ENCODE assay signal across 8 cellular contexts in genomic region chr10:126904807-126905686, GRCh38. TPM values are rescaled to one million over a fixed set of nuclear protein-coding genes. Genes with fewer than 3 reads are reported as not detected.
DNase-seq lines count a peak whose midpoint lies in the region; ATAC-seq and TF ChIP-seq lines count a peak whose summit lies in the region.

Gene DOCK1, plus strand, starts transcription at chr10:126905428. Its CDS starts 90 bp downstream, at chr10:126905518.

- no peak within 1 kb of the TSS for H3K4me2 ChIP-seq in neural cell (ENCODE audit: low read length)

- TF ChIP-seq RAD21 in neural cell (conservative IDR thresholded peaks at IDR 0.05): peak; percentile 57

- H3K4me1 ChIP-seq in A673 (ENCODE audit: insufficient read depth, low read length, poor library complexity, severe bottlenecking) (peaks cover 13% of the 10 kb centered on the region), HEK293 (ENCODE audit: control insufficient read depth, insufficient read depth, low read length) (peaks cover 4% of the 10 kb centered on the region; the same call in 1 of the 2 replicates)

- peak within 1 kb of the TSS; percentile 38 for H3K27ac ChIP-seq in A673 (ENCODE audit: low read depth, low read length, poor library complexity, severe bottlenecking)
- peak within 1 kb of the TSS; percentile 77; the same call in 1 of the 2 replicates for H3K27ac ChIP-seq in HEK293 (ENCODE audit: extremely low read depth, low read depth, low read length)
- H3K27ac ChIP-seq in neural cell (ENCODE audit: low read length): no peak within 1 kb of the TSS

- H3K27me3 ChIP-seq in A673 (replicated peaks; ENCODE audit: insufficient read depth, low read depth, low read length, poor library complexity): no peaks in the 10 kb centered on the region
- peaks cover 27% of the 10 kb centered on the region for H3K27me3 ChIP-seq in neural cell (ENCODE audit: insufficient read depth, low read depth, low read length)

- H3K27ac Mint-ChIP-seq in activated T-helper 2 cell treated with anti-CD3 and anti-CD28 coated beads, Interferon-gamma antibody, Interleukin-2, Interleukin-4, amounts not matched to agents 10 μg/mL and 5 μg/mL and 100 μg/mL, durations not matched to agents 14 hours and 24 hours and 36 hours: no peak within 1 kb of the TSS

- peak; percentile 84 for DNase-seq in A673 (ENCODE audit: low spot score)
- DNase-seq in activated T-helper 2 cell treated with anti-CD3 and anti-CD28 coated beads, Interferon-gamma antibody, Interleukin-2, Interleukin-4, amounts not matched to agents 10 μg/mL and 5 μg/mL and 100 μg/mL, durations not matched to agents 14 hours and 24 hours and 36 hours (ENCODE audit: low spot score): no peak
- peak; percentile 4 for DNase-seq in germinal center (ENCODE audit: low spot score)

- no peaks in the 10 kb centered on the region for H4K20me1 ChIP-seq in neural cell (ENCODE audit: insufficient read depth)

- H3K36me3 Mint-ChIP-seq in activated T-helper 2 cell treated with anti-CD3 and anti-CD28 coated beads, Interferon-gamma antibody, Interleukin-2, Interleukin-4, amounts not matched to agents 10 μg/mL and 5 μg/mL and 100 μg/mL, durations not matched to agents 14 hours and 24 hours and 36 hours (ENCODE audit: low read depth): no peaks in the 10 kb centered on the region

- peak within 1 kb of the TSS; percentile 26 for H3K9ac ChIP-seq in neural cell (ENCODE audit: low read length)

- intact Hi-C loops in A673 (cut with micrococcal nuclease; ENCODE audit: unreplicated experiment): no loop called here
- intact Hi-C loops in activated T-helper 2 cell treated with anti-CD3 and anti-CD28 coated beads, Interferon-gamma antibody, Interleukin-2, Interleukin-4, amounts not matched to agents 10 μg/mL and 5 μg/mL and 100 μg/mL, durations not matched to agents 14 hours and 24 hours and 36 hours (cut with micrococcal nuclease): no loop called here

- ATAC-seq in HG03139 (IDR thresholded peaks at IDR 0.05; ENCODE audit: unreplicated experiment) (no peak), GM19351 (IDR thresholded peaks at IDR 0.05; ENCODE audit: unreplicated experiment) (no peak), HG03442 (IDR thresholded peaks at IDR 0.05; ENCODE audit: unreplicated experiment) (no peak)

- H2AFZ ChIP-seq in neural cell (ENCODE audit: low read depth, low read length): no peak within 1 kb of the TSS

- no peak for TF ChIP-seq CTCF in A673 (conservative IDR thresholded peaks at IDR 0.05; ENCODE audit: low read depth, low read length)
- no peak for TF ChIP-seq CTCF in HEK293 (tag by site-specific recombination; IDR thresholded peaks at IDR 0.05)
- no peak for TF ChIP-seq CTCF in neural cell (IDR thresholded peaks at IDR 0.05; ENCODE audit: poor library complexity, severe bottlenecking)

- POLR2A ChIA-PET in A673 (lab: Charles Lee; ENCODE audit: low non-redundant PET) (no interaction called here), HEK293 (lab: Yijun Ruan, JAX) (no interaction called here)

- H3K79me2 ChIP-seq in neural cell (replicated peaks; ENCODE audit: insufficient read depth, low read length): no peaks in the 10 kb centered on the region

- H3K27me3 Mint-ChIP-seq in activated T-helper 2 cell treated with anti-CD3 and anti-CD28 coated beads, Interferon-gamma antibody, Interleukin-2, Interleukin-4, amounts not matched to agents 10 μg/mL and 5 μg/mL and 100 μg/mL, durations not matched to agents 14 hours and 24 hours and 36 hours (ENCODE audit: low read depth): peaks cover 18% of the 10 kb centered on the region

- CTCF ChIA-PET in A673 (lab: Charles Lee): interaction anchor here (0.6 kb wide), 1 partner anchor 9 kb away, joined by 3 read pairs; no protein-coding TSS in a partner anchor
- CTCF ChIA-PET in HEK293 (lab: Yijun Ruan, JAX): no interaction called here

- peak within 1 kb of the TSS; percentile 72 for H3K4me3 Mint-ChIP-seq in activated T-helper 2 cell treated with anti-CD3 and anti-CD28 coated beads, Interferon-gamma antibody, Interleukin-2, Interleukin-4, amounts not matched to agents 10 μg/mL and 5 μg/mL and 100 μg/mL, durations not matched to agents 14 hours and 24 hours and 36 hours (ENCODE audit: low read depth)

- no TSS peak for BruUV-seq in A673 (replicated peaks; lab: Mats Ljungman, UMichigan)

- H3K9me2 ChIP-seq in neural cell (ENCODE audit: insufficient read depth, low read length): no peaks in the 10 kb centered on the region

- peak; percentile 16 for TF ChIP-seq EP300 in neural cell (conservative IDR thresholded peaks at IDR 0.05; ENCODE audit: poor library complexity, severe bottlenecking)

- H3K4me1 Mint-ChIP-seq in activated T-helper 2 cell treated with anti-CD3 and anti-CD28 coated beads, Interferon-gamma antibody, Interleukin-2, Interleukin-4, amounts not matched to agents 10 μg/mL and 5 μg/mL and 100 μg/mL, durations not matched to agents 14 hours and 24 hours and 36 hours (ENCODE audit: low read depth): no peaks in the 10 kb centered on the region

- H3K9me3 ChIP-seq in A673 (ENCODE audit: low read depth, low read length, poor library complexity, severe bottlenecking): no peaks in the 10 kb centered on the region
- H3K9me3 ChIP-seq in HEK293 (ENCODE audit: control insufficient read depth, insufficient read depth, low read depth, low read length): no peaks in the 10 kb centered on the region
- H3K9me3 ChIP-seq in neural cell (ENCODE audit: low read length): no peaks in the 10 kb centered on the region

- no peaks in the 10 kb centered on the region for H3F3A ChIP-seq in neural cell (ENCODE audit: insufficient read depth, low read length, poor library complexity, severe bottlenecking)

- peaks cover 4% of the 10 kb centered on the region for H3K9me3 Mint-ChIP-seq in activated T-helper 2 cell treated with anti-CD3 and anti-CD28 coated beads, Interferon-gamma antibody, Interleukin-2, Interleukin-4, amounts not matched to agents 10 μg/mL and 5 μg/mL and 100 μg/mL, durations not matched to agents 14 hours and 24 hours and 36 hours

- H3K4me3 ChIP-seq in A673 (ENCODE audit: low read depth, low read length, poor library complexity, severe bottlenecking) (peak within 1 kb of the TSS; percentile 54), HEK293 (ENCODE audit: low read depth, low read length) (peak within 1 kb of the TSS; percentile 67), neural cell (ENCODE audit: low read length) (peak within 1 kb of the TSS; percentile 64)

- H3K36me3 ChIP-seq in A673 (ENCODE audit: insufficient read depth, low read length, poor library complexity, severe bottlenecking) (no peaks in the 10 kb centered on the region), HEK293 (ENCODE audit: control insufficient read depth in 2 of 2, insufficient read depth in 1 of 2, low read length in 2 of 2) (peaks cover 0 to 8% of the 10 kb centered on the region in 2 experiments; a peak in 1 of 3 replicates), neural cell (ENCODE audit: insufficient read depth, low read length) (no peaks in the 10 kb centered on the region)

TF ChIP-seq in HEK293, 187 proteins besides CTCF, POLR2A, EP300 and RAD21 (continues in another document):
- TF ChIP-seq ZNF341 (tag by site-specific recombination; IDR thresholded peaks at IDR 0.05; ENCODE audit: low read depth): peak; percentile 29
- TF ChIP-seq ZNF791 (tag by site-specific recombination; IDR thresholded peaks at IDR 0.05): no peak
- no peak for TF ChIP-seq ZNF660 (tag by site-specific recombination; IDR thresholded peaks at IDR 0.05)
- TF ChIP-seq ZNF561 (tag by site-specific recombination; IDR thresholded peaks at IDR 0.05; ENCODE audit: borderline replicate concordance): peak; percentile 50; the same call in 1 of the 2 replicates
- TF ChIP-seq ZNF621 (tag by site-specific recombination; IDR thresholded peaks at IDR 0.05): no peak
- no peak for TF ChIP-seq BCL11A (tag by site-specific recombination; IDR thresholded peaks at IDR 0.05; ENCODE audit: low read depth)
- TF ChIP-seq GLIS1 (tag by site-specific recombination; IDR thresholded peaks at IDR 0.05): peak; percentile 22; the same call in 1 of the 2 replicates

TF ChIP-seq in neural cell, 6 proteins besides CTCF, POLR2A, EP300 and RAD21:
- TF ChIP-seq MXI1 (conservative IDR thresholded peaks at IDR 0.05; ENCODE audit: poor library complexity, severe bottlenecking) (peak; percentile 57), POLR2AphosphoS5 (IDR thresholded peaks at IDR 0.05) (no peak), SMC3 (conservative IDR thresholded peaks at IDR 0.05; ENCODE audit: poor library complexity) (peak; percentile 46), TAF1 (IDR thresholded peaks at IDR 0.05; ENCODE audit: low read depth) (no peak), EZH2 (IDR thresholded peaks at IDR 0.05; ENCODE audit: borderline replicate concordance, insufficient read depth, low read length, poor library complexity, severe bottlenecking) (no peak), REST (IDR thresholded peaks at IDR 0.05; ENCODE audit: borderline replicate concordance) (no peak)

RNA-seq across cellular contexts. Expression of gene DOCK1, which starts in this region (rescaled TPM):
- total RNA-seq in A673 (2021): 30.7 and 37.3 TPM in 2 replicates
- total RNA-seq in activated T-helper 2 cell treated with anti-CD3 and anti-CD28 coated beads, Interferon-gamma antibody, Interleukin-2, Interleukin-4, amounts not matched to agents 10 μg/mL and 5 μg/mL and 100 μg/mL, durations not matched to agents 14 hours and 24 hours and 36 hours: 0.59 and 1.1 TPM in 2 replicates
- 0.88 and 2.7 TPM in 2 replicates for polyA plus RNA-seq in neural cell
- polyA minus RNA-seq in neural cell: 5.6 and 7.8 TPM in 2 replicates

Comparison
In these comparisons a context has a peak if more than half of its experiments do, and no peak if none do; other contexts are left out.
1. RNA of gene DOCK1 (total RNA-seq): 30.7 to 37.3 TPM in A673; 0.59 to 1.1 TPM in activated T-helper 2 cell treated with anti-CD3 and anti-CD28 coated beads, Interferon-gamma antibody, Interleukin-2, Interleukin-4, amounts not matched to agents 10 μg/mL and 5 μg/mL and 100 μg/mL, durations not matched to agents 14 hours and 24 hours and 36 hours; every median in the first group is over 10 times any median in the second.
2. Peak in every context shown above with its lines, with median percentiles within 50 percentile points of each other: H3K4me3 ChIP-seq.